ENCODE assay signal across 1 cellular context in the genomic region with DNA sequence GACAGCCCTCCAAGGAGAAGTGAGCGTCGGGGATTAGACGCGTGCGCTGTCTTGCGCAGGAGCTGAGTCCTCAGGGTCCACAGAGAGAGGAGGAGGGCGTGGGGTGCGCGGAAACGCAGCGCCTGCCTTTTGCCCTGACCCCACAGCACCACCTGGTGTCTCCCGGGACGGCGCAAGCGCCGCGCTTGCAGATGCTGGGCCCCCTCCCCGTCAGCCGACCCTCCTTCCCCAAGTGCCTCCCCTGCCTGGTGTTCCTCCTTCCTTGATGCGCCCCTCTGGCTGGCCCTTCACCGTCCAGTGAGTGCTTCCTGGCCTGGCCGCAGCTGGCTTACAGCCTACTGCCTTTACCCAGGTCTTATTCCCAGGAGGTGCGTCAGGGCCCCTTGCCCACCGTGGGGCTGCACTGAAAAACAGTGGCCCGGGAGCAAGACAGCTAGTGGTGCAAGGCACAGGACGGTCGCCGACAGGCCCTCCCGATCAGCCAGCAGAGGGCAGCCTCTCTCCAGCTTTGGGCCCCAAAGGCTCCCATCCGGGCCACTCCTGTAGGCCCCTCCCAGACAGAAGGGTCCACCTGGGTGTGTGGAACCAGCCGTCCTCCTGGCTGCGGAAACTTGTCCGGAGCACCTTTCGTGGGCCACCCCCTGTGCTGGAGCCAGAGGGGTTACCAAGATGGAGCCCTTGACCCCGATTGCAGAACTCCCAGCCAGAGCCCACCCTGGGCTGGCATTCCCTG.
TF ChIP-seq lines count a peak whose summit lies in the region.

No MANE protein-coding gene starts in this region.

TF ChIP-seq in K562, 482 proteins besides CTCF, POLR2A, EP300 and RAD21 (continued from another document and continues in another):
- TF ChIP-seq ZNF318 (IDR thresholded peaks at IDR 0.05; ENCODE audit: borderline replicate concordance in 1 of 2, low read depth in 1 of 2) (no peak), TAF7 (tag; IDR thresholded peaks at IDR 0.05) (no peak), NFRKB (IDR thresholded peaks at IDR 0.05; ENCODE audit: low read depth) (no peak), TAF1 (IDR thresholded peaks at IDR 0.05; ENCODE audit: control insufficient read depth, extremely low read depth, insufficient read depth, low read length, severe bottlenecking) (no peak), NFIC (IDR thresholded peaks at IDR 0.05) (no peak), LARP7 (IDR thresholded peaks at IDR 0.05) (0 out of 2 replicates have a peak, but pooled peaks have one; percentile 11), HMG20B (CRISPR knock-in tag; IDR thresholded peaks at IDR 0.05) (no peak), NFATC3 (IDR thresholded peaks at IDR 0.05) (no peak), NKRF (IDR thresholded peaks at IDR 0.05; ENCODE audit: borderline replicate concordance) (no peak), RBM17 (IDR thresholded peaks at IDR 0.05; ENCODE audit: borderline replicate concordance, low read depth, low read length) (no peak), GABPA (tag; conservative IDR thresholded peaks at IDR 0.05; ENCODE audit: low read depth) (no peak), AFF4 (CRISPR knock-in tag; IDR thresholded peaks at IDR 0.05) (no peak), ZFP1 (CRISPR knock-in tag; IDR thresholded peaks at IDR 0.05) (no peak), BCL6 (CRISPR knock-in tag; IDR thresholded peaks at IDR 0.05) (no peak), ZKSCAN1 (IDR thresholded peaks at IDR 0.05; ENCODE audit: low read depth, low read length) (0 out of 2 replicates have a peak, but pooled peaks have one; percentile 30), ZNF431 (CRISPR knock-in tag; IDR thresholded peaks at IDR 0.05) (no peak), TCF7 (IDR thresholded peaks at IDR 0.05; ENCODE audit: borderline replicate concordance) (no peak), E2F8 (IDR thresholded peaks at IDR 0.05; ENCODE audit: low read depth, partially characterized antibody) (peak; percentile 29), TCF3 (CRISPR knock-in tag; IDR thresholded peaks at IDR 0.05) (peak; percentile 25; the same call in 1 of the 2 replicates), ZFP91 (CRISPR knock-in tag; IDR thresholded peaks at IDR 0.05) (no peak; the same call in 1 of the 2 replicates), DLX4 (CRISPR knock-in tag; IDR thresholded peaks at IDR 0.05) (no peak), ARID1B (IDR thresholded peaks at IDR 0.05) (no peak; the same call in 1 of the 2 replicates), ZNF764 (CRISPR knock-in tag; IDR thresholded peaks at IDR 0.05; ENCODE audit: low read depth) (no peak), LCOR (CRISPR knock-in tag; IDR thresholded peaks at IDR 0.05) (no peak), ZNF830 (CRISPR knock-in tag; IDR thresholded peaks at IDR 0.05) (0 out of 2 replicates have a peak, but pooled peaks have one; percentile 11), ZNF778 (CRISPR knock-in tag; IDR thresholded peaks at IDR 0.05) (no peak), ZNF445 (CRISPR knock-in tag; IDR thresholded peaks at IDR 0.05; ENCODE audit: low read depth) (no peak)
- TF ChIP-seq, protein P1, sequence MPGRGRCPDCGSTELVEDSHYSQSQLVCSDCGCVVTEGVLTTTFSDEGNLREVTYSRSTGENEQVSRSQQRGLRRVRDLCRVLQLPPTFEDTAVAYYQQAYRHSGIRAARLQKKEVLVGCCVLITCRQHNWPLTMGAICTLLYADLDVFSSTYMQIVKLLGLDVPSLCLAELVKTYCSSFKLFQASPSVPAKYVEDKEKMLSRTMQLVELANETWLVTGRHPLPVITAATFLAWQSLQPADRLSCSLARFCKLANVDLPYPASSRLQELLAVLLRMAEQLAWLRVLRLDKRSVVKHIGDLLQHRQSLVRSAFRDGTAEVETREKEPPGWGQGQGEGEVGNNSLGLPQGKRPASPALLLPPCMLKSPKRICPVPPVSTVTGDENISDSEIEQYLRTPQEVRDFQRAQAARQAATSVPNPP (IDR thresholded peaks at IDR 0.05; ENCODE audit: borderline replicate concordance, insufficient read depth, insufficient read length): no peak
- TF ChIP-seq, protein P2, sequence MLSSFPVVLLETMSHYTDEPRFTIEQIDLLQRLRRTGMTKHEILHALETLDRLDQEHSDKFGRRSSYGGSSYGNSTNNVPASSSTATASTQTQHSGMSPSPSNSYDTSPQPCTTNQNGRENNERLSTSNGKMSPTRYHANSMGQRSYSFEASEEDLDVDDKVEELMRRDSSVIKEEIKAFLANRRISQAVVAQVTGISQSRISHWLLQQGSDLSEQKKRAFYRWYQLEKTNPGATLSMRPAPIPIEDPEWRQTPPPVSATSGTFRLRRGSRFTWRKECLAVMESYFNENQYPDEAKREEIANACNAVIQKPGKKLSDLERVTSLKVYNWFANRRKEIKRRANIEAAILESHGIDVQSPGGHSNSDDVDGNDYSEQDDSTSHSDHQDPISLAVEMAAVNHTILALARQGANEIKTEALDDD (IDR thresholded peaks at IDR 0.05): no peak
